1 cellular context compared by ENCODE assay signal in genomic region chr10:51386248-51386885, GRCh38.
TF ChIP-seq lines count a peak whose summit lies in the region.

No MANE protein-coding gene starts in this region.

TF ChIP-seq in GM23338, 12 proteins besides CTCF, POLR2A, EP300 and RAD21 (continued from another document):
- TF ChIP-seq ZNF462 (CRISPR knock-in tag; IDR thresholded peaks at IDR 0.05) (no peak), POLR2AphosphoS5 (IDR thresholded peaks at IDR 0.05; ENCODE audit: low read depth) (no peak), ETS1 (IDR thresholded peaks at IDR 0.05) (no peak), ZNF114 (CRISPR knock-in tag; IDR thresholded peaks at IDR 0.05) (no peak)
